24 cellular contexts compared by ENCODE assay signal in genomic region chr11:108780119-108780518, GRCh38.
A peak's percentile ranks its signal among the peaks of the same experiment; 100 is the strongest.
DNase-seq lines count a peak whose midpoint lies in the region; ATAC-seq and TF ChIP-seq lines count a peak whose summit lies in the region.
"Had no signal": no experiment of that assay in that cellular context is flagged by ENCODE, and none has a peak within 500 bp of the region (broad histone marks: within the 10 kb centered on the region; RNA-seq: fewer than 3 reads in every experiment).

No MANE protein-coding gene starts in this region.

- no peak overlapping the region for H3K4me3 ChIP-seq in fibroblast of lung (replicated peaks in 1 of 4; ENCODE audit: control extremely low read depth in 1 of 4, insufficient read depth in 1 of 4, low read depth in 3 of 4, low read length in 4 of 4)
- H3K4me3 ChIP-seq in trophoblast cell (ENCODE audit: low read depth, low read length): no peak overlapping the region
- H3K4me3 ChIP-seq: GM23338 had no signal

- no peak overlapping the region for H3K4ac ChIP-seq in trophoblast cell (ENCODE audit: low read depth, low read length)

- H3K9ac ChIP-seq in fibroblast of lung (ENCODE audit: insufficient read depth, low read length) (no peak overlapping the region), trophoblast cell (ENCODE audit: low read length) (no peak overlapping the region)
- H3K9ac ChIP-seq: SK-N-SH had no signal

- H3K27me3 ChIP-seq in fibroblast of lung (ENCODE audit: control insufficient read depth, insufficient read depth, low read length) (no peaks in the 10 kb centered on the region), trophoblast cell (ENCODE audit: insufficient read depth, low read length) (no peaks in the 10 kb centered on the region)

- no peak overlapping the region for H3K18ac ChIP-seq in trophoblast cell (ENCODE audit: low read length)

- no peaks in the 10 kb centered on the region for H3K36me3 ChIP-seq in fibroblast of lung (ENCODE audit: control insufficient read depth, insufficient read depth, low read length)
- H3K36me3 ChIP-seq in trophoblast cell (ENCODE audit: control insufficient read depth in 1 of 2, insufficient read depth in 2 of 2, low read length in 2 of 2): no peaks in the 10 kb centered on the region

- no peaks in the 10 kb centered on the region for H3K79me1 ChIP-seq in trophoblast cell (ENCODE audit: low read length)

- H3K27ac ChIP-seq in fibroblast of lung (ENCODE audit: insufficient read depth, low read length) (no peak overlapping the region), trophoblast cell (ENCODE audit: low read depth, low read length) (no peak overlapping the region)

- H3K4me2 ChIP-seq in fibroblast of lung (ENCODE audit: extremely low read depth, insufficient read depth, low read length) (peak overlapping the region; percentile 15), trophoblast cell (ENCODE audit: low read length) (no peak overlapping the region)
- H3K4me2 ChIP-seq: GM23338, SK-N-SH had no signal

- H2AFZ ChIP-seq in fibroblast of lung (ENCODE audit: low read length) (no peak overlapping the region), trophoblast cell (ENCODE audit: insufficient read depth, low read length, poor library complexity) (no peak overlapping the region)
- H2AFZ ChIP-seq: GM23338 had no signal

- H3K9me3 ChIP-seq in fibroblast of lung (ENCODE audit: control insufficient read depth, insufficient read depth, low read depth, low read length): no peaks in the 10 kb centered on the region
- H3K9me3 ChIP-seq in trophoblast cell (ENCODE audit: insufficient read depth, low read depth, low read length): no peaks in the 10 kb centered on the region
- H3K9me3 ChIP-seq: SK-N-SH had no signal

- H3K79me2 ChIP-seq in fibroblast of lung (ENCODE audit: control insufficient read depth, insufficient read depth, low read length) (no peaks in the 10 kb centered on the region), trophoblast cell (ENCODE audit: control insufficient read depth, insufficient read depth, low read length, poor library complexity) (no peaks in the 10 kb centered on the region)

- no peak for TF ChIP-seq CTCF in fibroblast of lung (conservative IDR thresholded peaks at IDR 0.05 in 1 of 2, IDR thresholded peaks at IDR 0.05 in 1 of 2; ENCODE audit: low read depth in 1 of 2, low read length in 2 of 2)

- H3K4me1 ChIP-seq in fibroblast of lung (ENCODE audit: control insufficient read depth, extremely low read depth, insufficient read depth, low read length) (no peaks in the 10 kb centered on the region), trophoblast cell (ENCODE audit: control insufficient read depth in 1 of 2, insufficient read depth in 2 of 2, low read length in 2 of 2) (no peaks in the 10 kb centered on the region)

- no peak overlapping the region for H3K23ac ChIP-seq in trophoblast cell (ENCODE audit: low read length)

- H4K12ac ChIP-seq in trophoblast cell (ENCODE audit: low read depth, low read length): no peak overlapping the region

- H4K8ac ChIP-seq in trophoblast cell (ENCODE audit: low read depth, low read length): no peak overlapping the region

- no peak overlapping the region for H2BK120ac ChIP-seq in trophoblast cell (ENCODE audit: insufficient read depth, low read length, poor library complexity)

- no peak overlapping the region for H3K14ac ChIP-seq in trophoblast cell (ENCODE audit: low read length)

- no peak overlapping the region for H4K91ac ChIP-seq in trophoblast cell (ENCODE audit: low read depth, low read length)

- WGBS in trophoblast cell (ENCODE audit: extremely low coverage, insufficient coverage, insufficient read length): no CpG with 5 or more reads among the region's 1 CpG

- ATAC-seq in GM18861 (IDR thresholded peaks at IDR 0.05; ENCODE audit: unreplicated experiment) (peak; percentile 45), HG02588 (IDR thresholded peaks at IDR 0.05; ENCODE audit: unreplicated experiment) (no peak)
- ATAC-seq: GM23338 had no signal

- no peaks in the 10 kb centered on the region for H4K20me1 ChIP-seq in fibroblast of lung (ENCODE audit: control insufficient read depth, extremely low read depth, insufficient read depth, low read length)

- DNase-seq in EH (ENCODE audit: low read depth): peak; percentile 27
- peak; percentile 5 for DNase-seq in NAMALWA (ENCODE audit: low spot score)
- no peak for DNase-seq in fibroblast of lung (ENCODE audit: low read depth in 2 of 2)
- no peak for DNase-seq in SIG-M5 treated with dmso at 0.1 percent for 504 hours (lab: John Stamatoyannopoulos, UW; ENCODE audit: unreplicated experiment)
- DNase-seq in trophoblast cell: no peak
- DNase-seq in stimulated activated naive CD4-positive, alpha-beta T cell treated with Interleukin-2 at 50 U/mL for 16 hours (lab: John Stamatoyannopoulos, UW): no peak
- DNase-seq: C1 segment of cervical spinal cord; CD4-positive, alpha-beta memory T cell; COR-L47; EL; GF-D8; H9; Kasumi-1; MV-4-11; NCI-H1105 treated with DMSO at 0.1 percent for 48 hours; NCI-H146; NCI-H1930; NCI-H2107; SIG-M5; SK-N-SH; SW 1271 had no signal

- no peak overlapping the region for H2AK5ac ChIP-seq in trophoblast cell (ENCODE audit: low read length)

- H2BK12ac ChIP-seq in trophoblast cell (ENCODE audit: low read length): no peak overlapping the region

- H2BK5ac ChIP-seq in trophoblast cell (ENCODE audit: low read depth, low read length, poor library complexity): no peak overlapping the region

Comparison
In these comparisons a context has a peak if more than half of its experiments do, and no peak if none do; other contexts are left out.
1. DNase-seq: peak in EH (single experiment) and NAMALWA (single experiment); none in fibroblast of lung (0 of 2), SIG-M5 treated with dmso at 0.1 percent for 504 hours (single experiment), trophoblast cell (0 of 2) and stimulated activated naive CD4-positive, alpha-beta T cell treated with Interleukin-2 at 50 U/mL for 16 hours (single experiment).